In the genomic region with DNA sequence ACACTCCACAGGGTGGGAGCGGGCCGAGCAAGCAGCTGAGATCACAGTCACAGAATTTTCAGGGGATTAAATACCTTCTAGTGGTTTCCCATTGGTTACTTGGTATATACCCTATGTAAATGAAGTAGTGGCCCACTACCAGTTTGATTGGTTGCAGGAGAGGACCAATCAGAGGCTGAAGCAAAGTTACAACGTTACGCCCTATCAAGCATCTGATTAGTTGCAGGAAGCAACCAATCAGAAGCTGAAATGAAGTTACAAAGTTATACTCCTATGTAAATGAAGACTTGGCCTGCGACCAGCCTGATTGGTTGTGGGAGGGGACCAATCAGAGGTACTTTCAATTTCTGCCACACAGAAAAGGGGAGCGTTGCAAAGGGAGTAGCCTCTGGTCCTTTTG, we compare ENCODE assay signal across 19 cellular contexts.
A peak's percentile ranks its signal among the peaks of the same experiment; 100 is the strongest.
DNase-seq lines count a peak whose midpoint lies in the region; ATAC-seq, FAIRE-seq and TF ChIP-seq lines count a peak whose summit lies in the region.
"Had no signal": no experiment of that assay in that cellular context is flagged by ENCODE, and none has a peak within 500 bp of the region (broad histone marks: within the 10 kb centered on the region; RNA-seq: fewer than 3 reads in every experiment).

No MANE protein-coding gene starts in this region.

- no peaks in the 10 kb centered on the region for H3K9me3 ChIP-seq in DND-41 (ENCODE audit: insufficient read depth, low read length, severe bottlenecking)
- peaks cover 22% of the 10 kb centered on the region for H3K9me3 ChIP-seq in OCI-LY7 (ENCODE audit: low read length)
- no peaks in the 10 kb centered on the region for H3K9me3 ChIP-seq in testis

- no peak overlapping the region for H3K9ac ChIP-seq in DND-41 (ENCODE audit: low read depth, low read length)
- H3K9ac ChIP-seq: BLaER1 treated with 17β-estradiol and CSF1 and Interleukin-3, amounts not matched to agents 10 nM and 100 nM had no signal

- no peaks in the 10 kb centered on the region for H3K27me3 Mint-ChIP-seq in activated CD4-positive, alpha-beta T cell treated with anti-CD3 and anti-CD28 coated beads for 36 hours
- no peaks in the 10 kb centered on the region for H3K27me3 Mint-ChIP-seq in activated CD4-positive, alpha-beta T cell treated with anti-CD3 and anti-CD28 coated beads, Interleukin-2, amount 10 ng/mL, durations not matched to agents 24 days and 14 days
- H3K27me3 Mint-ChIP-seq: CD4-positive, alpha-beta memory T cell had no signal

- DNase-seq in activated CD4-positive, alpha-beta T cell treated with anti-CD3 and anti-CD28 coated beads for 36 hours = no peak
- no peak for DNase-seq in activated CD4-positive, alpha-beta T cell treated with anti-CD3 and anti-CD28 coated beads, Interleukin-2, amount 10 ng/mL, durations not matched to agents 24 days and 14 days
- DNase-seq in DND-41 (no peak), OCI-LY7 (ENCODE audit: low spot score) (no peak), testis (peak; percentile 18), RCC 7860 (ENCODE audit: low spot score) (no peak)
- DNase-seq: 8988T; AML-193; CD4-positive, alpha-beta memory T cell; DMS153; DMS79 treated with DMSO at 0.1 percent for 48 hours; GF-D8; IMR-90 had no signal

- H3K27me3 ChIP-seq in DND-41 (ENCODE audit: insufficient read depth, low read length, poor library complexity) (no peaks in the 10 kb centered on the region), testis (no peaks in the 10 kb centered on the region)
- H3K27me3 ChIP-seq: BLaER1 treated with 17β-estradiol and CSF1 and Interleukin-3, amounts not matched to agents 10 nM and 100 nM had no signal

- no peak for FAIRE-seq in RCC 7860 (lab: Jason Lieb, UNC)
- FAIRE-seq: D721Med, GM19239, H1 had no signal

- 61 to 76% methylated on average over 6 of the region's 6 CpGs for WGBS in testis, 2 donors

- H3K79me2 ChIP-seq in DND-41 (ENCODE audit: insufficient read depth, low read length) (no peaks in the 10 kb centered on the region), OCI-LY7 (ENCODE audit: insufficient read depth, low read depth, low read length) (no peaks in the 10 kb centered on the region)

- H3K4me3 Mint-ChIP-seq in activated CD4-positive, alpha-beta T cell treated with anti-CD3 and anti-CD28 coated beads for 36 hours = no peak overlapping the region
- no peak overlapping the region for H3K4me3 Mint-ChIP-seq in activated CD4-positive, alpha-beta T cell treated with anti-CD3 and anti-CD28 coated beads, Interleukin-2, amount 10 ng/mL, durations not matched to agents 24 days and 14 days

- peaks cover 11% of the 10 kb centered on the region for H3K9me3 Mint-ChIP-seq in activated CD4-positive, alpha-beta T cell treated with anti-CD3 and anti-CD28 coated beads for 36 hours (ENCODE audit: low read depth)
- H3K9me3 Mint-ChIP-seq in activated CD4-positive, alpha-beta T cell treated with anti-CD3 and anti-CD28 coated beads, Interleukin-2, amount 10 ng/mL, durations not matched to agents 24 days and 14 days = peaks cover 11% of the 10 kb centered on the region
- H3K9me3 Mint-ChIP-seq: CD4-positive, alpha-beta memory T cell had no signal

- H3K27ac ChIP-seq in DND-41 (ENCODE audit: low read length) (no peak overlapping the region), OCI-LY7 (ENCODE audit: low read depth, low read length, poor library complexity, severe bottlenecking) (peak overlapping the region; percentile 96), testis (no peak overlapping the region)
- H3K27ac ChIP-seq: BLaER1 treated with 17β-estradiol and CSF1 and Interleukin-3, amounts not matched to agents 10 nM and 100 nM had no signal

- H3K4me1 ChIP-seq in DND-41 (ENCODE audit: insufficient read depth, low read length) = no peaks in the 10 kb centered on the region
- peaks cover 55% of the 10 kb centered on the region for H3K4me1 ChIP-seq in OCI-LY7 (ENCODE audit: insufficient read depth, low read length, poor library complexity, severe bottlenecking)
- H3K4me1 ChIP-seq in testis = no peaks in the 10 kb centered on the region

- no peak overlapping the region for H3K4me2 ChIP-seq in DND-41 (ENCODE audit: insufficient read depth, low read length)
- H3K4me2 ChIP-seq in OCI-LY7 (ENCODE audit: low read length) = no peak overlapping the region
- H3K4me2 ChIP-seq: BLaER1 treated with 17β-estradiol and CSF1 and Interleukin-3, amounts not matched to agents 10 nM and 100 nM had no signal

- H3K36me3 ChIP-seq in DND-41 (ENCODE audit: insufficient read depth, low read length) = no peaks in the 10 kb centered on the region
- peaks cover 18% of the 10 kb centered on the region; the same call in 1 of the 2 replicates for H3K36me3 ChIP-seq in OCI-LY7 (ENCODE audit: insufficient read depth, low read length)
- H3K36me3 ChIP-seq in testis (ENCODE audit: low read depth, missing control alignments) = no peaks in the 10 kb centered on the region
- H3K36me3 ChIP-seq: HAP-1 had no signal

- no peak for ATAC-seq in activated CD4-positive, alpha-beta T cell treated with anti-CD3 and anti-CD28 coated beads for 36 hours
- ATAC-seq in DND-41 (ENCODE audit: insufficient read depth, low read depth) (0 out of 3 replicates have a peak, but pooled peaks have one; percentile 27), HG03039 (IDR thresholded peaks at IDR 0.05; ENCODE audit: unreplicated experiment) (no peak)

- H3K36me3 Mint-ChIP-seq in activated CD4-positive, alpha-beta T cell treated with anti-CD3 and anti-CD28 coated beads for 36 hours (ENCODE audit: low read depth) = peaks cover 9% of the 10 kb centered on the region
- peaks cover 24% of the 10 kb centered on the region for H3K36me3 Mint-ChIP-seq in activated CD4-positive, alpha-beta T cell treated with anti-CD3 and anti-CD28 coated beads, Interleukin-2, amount 10 ng/mL, durations not matched to agents 24 days and 14 days (ENCODE audit: low read depth)
- H3K36me3 Mint-ChIP-seq: CD4-positive, alpha-beta memory T cell had no signal

- intact Hi-C loops in activated CD4-positive, alpha-beta T cell treated with anti-CD3 and anti-CD28 coated beads for 36 hours (cut with DNase I, micrococcal nuclease) = no loop called here
- intact Hi-C loops in activated CD4-positive, alpha-beta T cell treated with anti-CD3 and anti-CD28 coated beads, Interleukin-2, amount 10 ng/mL, durations not matched to agents 24 days and 14 days (cut with micrococcal nuclease) = no loop called here
- intact Hi-C loops in OCI-LY7 (cut with micrococcal nuclease; ENCODE audit: unreplicated experiment) (loop anchor here (5.0 kb wide), 4 partner anchors 187 to 553 kb away; no protein-coding TSS in a partner anchor), testis (cut with DNase I; ENCODE audit: low total_unique reads) (no loop called here)

- TF ChIP-seq POLR2A in testis (IDR thresholded peaks at IDR 0.05) = no peak

- H3K9me2 ChIP-seq in OCI-LY7 (ENCODE audit: insufficient read depth, low read length) = no peaks in the 10 kb centered on the region

- BruUV-seq in OCI-LY7 (replicated peaks; lab: Mats Ljungman, UMichigan) = no TSS peak

- H4K20me1 ChIP-seq in DND-41 (ENCODE audit: insufficient read depth, low read length) (no peaks in the 10 kb centered on the region), OCI-LY7 (ENCODE audit: insufficient read depth, low read length) (no peaks in the 10 kb centered on the region)
- H4K20me1 ChIP-seq: BLaER1 treated with 17β-estradiol and CSF1 and Interleukin-3, amounts not matched to agents 10 nM and 100 nM had no signal

- TF ChIP-seq CTCF in DND-41 (IDR thresholded peaks at IDR 0.05; ENCODE audit: borderline replicate concordance, extremely low read depth, low read length, poor library complexity, severe bottlenecking) (no peak), OCI-LY7 (conservative IDR thresholded peaks at IDR 0.05; ENCODE audit: low read length) (no peak), testis (IDR thresholded peaks at IDR 0.05) (no peak)

- H3K4me1 Mint-ChIP-seq in activated CD4-positive, alpha-beta T cell treated with anti-CD3 and anti-CD28 coated beads for 36 hours = peaks cover 50% of the 10 kb centered on the region
- H3K4me1 Mint-ChIP-seq in activated CD4-positive, alpha-beta T cell treated with anti-CD3 and anti-CD28 coated beads, Interleukin-2, amount 10 ng/mL, durations not matched to agents 24 days and 14 days = peaks cover 55% of the 10 kb centered on the region

- CTCF ChIA-PET in activated CD4-positive, alpha-beta T cell treated with anti-CD3 and anti-CD28 coated beads for 36 hours (lab: Charles Lee) = interaction anchor here (0.9 to 2.1 kb wide), 4 partner anchors 14 to 21 kb away, joined by 3 to 6 read pairs (median 3); no protein-coding TSS in a partner anchor
- CTCF ChIA-PET in OCI-LY7 (lab: Charles Lee; ENCODE audit: unreplicated experiment) = no interaction called here

- H3K4me3 ChIP-seq in DND-41 (ENCODE audit: low read depth in 1 of 2, low read length in 2 of 2) = no peak overlapping the region
- no peak overlapping the region for H3K4me3 ChIP-seq in OCI-LY7 (ENCODE audit: low read depth, low read length, poor library complexity, severe bottlenecking)
- H3K4me3 ChIP-seq in testis = no peak overlapping the region
- H3K4me3 ChIP-seq: BLaER1 treated with 17β-estradiol and CSF1 and Interleukin-3, amounts not matched to agents 10 nM and 100 nM; HAP-1 had no signal

- H2AFZ ChIP-seq in DND-41 (ENCODE audit: low read depth, low read length) = no peak overlapping the region
- no peak overlapping the region for H2AFZ ChIP-seq in OCI-LY7 (ENCODE audit: low read length)

- POLR2A ChIA-PET in activated CD4-positive, alpha-beta T cell treated with anti-CD3 and anti-CD28 coated beads for 36 hours (lab: Charles Lee) = no interaction called here
- POLR2A ChIA-PET in OCI-LY7 (lab: Charles Lee) = interaction anchor here (0.6 to 2.0 kb wide), 4 partner anchors 11 to 556 kb away, joined by 3 to 10 read pairs (median 3); no protein-coding TSS in a partner anchor

- H3K27ac Mint-ChIP-seq in activated CD4-positive, alpha-beta T cell treated with anti-CD3 and anti-CD28 coated beads for 36 hours = peak overlapping the region; percentile 32
- H3K27ac Mint-ChIP-seq in activated CD4-positive, alpha-beta T cell treated with anti-CD3 and anti-CD28 coated beads, Interleukin-2, amount 10 ng/mL, durations not matched to agents 24 days and 14 days = no peak overlapping the region
